ENCODE assay signal across 17 cellular contexts in the genomic region with DNA sequence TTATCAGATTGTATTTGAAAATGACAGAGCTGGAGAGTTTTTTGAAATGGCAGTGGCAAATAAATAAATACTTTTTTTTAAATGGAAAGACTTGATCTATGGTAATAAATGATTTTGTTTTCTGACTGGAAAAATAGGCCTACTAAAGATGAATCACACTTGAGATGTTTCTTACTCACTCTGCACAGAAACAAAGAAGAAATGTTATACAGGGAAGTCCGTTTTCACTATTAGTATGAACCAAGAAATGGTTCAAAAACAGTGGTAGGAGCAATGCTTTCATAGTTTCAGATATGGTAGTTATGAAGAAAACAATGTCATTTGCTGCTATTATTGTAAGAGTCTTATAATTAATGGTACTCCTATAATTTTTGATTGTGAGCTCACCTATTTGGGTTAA. TPM values are rescaled to one million over a fixed set of nuclear protein-coding genes. Genes with fewer than 3 reads are reported as not detected.
DNase-seq lines count a peak whose midpoint lies in the region; ATAC-seq, FAIRE-seq and TF ChIP-seq lines count a peak whose summit lies in the region.
"Had no signal": no experiment of that assay in that cellular context is flagged by ENCODE, and none has a peak within 500 bp of the region (broad histone marks: within the 10 kb centered on the region; RNA-seq: fewer than 3 reads in every experiment).

No MANE protein-coding gene starts in this region.

- H3K36me3 Mint-ChIP-seq in activated naive CD4-positive, alpha-beta T cell treated with anti-CD3 and anti-CD28 coated beads, Interleukin-2, amount 50 U/mL, for 24 hours = peaks cover 42% of the 10 kb centered on the region
- peaks cover 87% of the 10 kb centered on the region for H3K36me3 Mint-ChIP-seq in activated CD4-positive, alpha-beta memory T cell treated with anti-CD3 and anti-CD28 coated beads, Interleukin-2, amount 10 ng/mL, durations not matched to agents 7 days and 5 days (ENCODE audit: low read depth)
- peaks cover 52% of the 10 kb centered on the region for H3K36me3 Mint-ChIP-seq in stimulated activated naive CD8-positive, alpha-beta T cell treated with anti-CD3 and anti-CD28 coated beads, Interleukin-15, Interleukin-2, amounts not matched to agents 100 ng/mL and 50 ng/mL, for 24 hours (ENCODE audit: low read depth)
- H3K36me3 Mint-ChIP-seq: neural progenitor cell had no signal

- intact Hi-C loops in kidney (cut with DNase I) = no loop called here

- no peaks in the 10 kb centered on the region for H3K9me3 ChIP-seq in kidney (ENCODE audit: control insufficient read depth in 1 of 2, low read length in 2 of 2)
- H3K9me3 ChIP-seq: gastrocnemius medialis had no signal

- no peaks in the 10 kb centered on the region for H3K4me1 ChIP-seq in kidney (ENCODE audit: control insufficient read depth in 1 of 2, insufficient read depth in 1 of 2, low read depth in 1 of 2, low read length in 2 of 2)

- peaks cover 7% of the 10 kb centered on the region for H3K9me3 Mint-ChIP-seq in activated naive CD4-positive, alpha-beta T cell treated with anti-CD3 and anti-CD28 coated beads, Interleukin-2, amount 50 U/mL, for 24 hours
- H3K9me3 Mint-ChIP-seq in activated CD4-positive, alpha-beta memory T cell treated with anti-CD3 and anti-CD28 coated beads, Interleukin-2, amount 10 ng/mL, durations not matched to agents 7 days and 5 days = peaks cover 2% of the 10 kb centered on the region
- H3K9me3 Mint-ChIP-seq in stimulated activated naive CD8-positive, alpha-beta T cell treated with anti-CD3 and anti-CD28 coated beads, Interleukin-15, Interleukin-2, amounts not matched to agents 100 ng/mL and 50 ng/mL, for 24 hours = no peaks in the 10 kb centered on the region
- H3K9me3 Mint-ChIP-seq: neural progenitor cell had no signal

- H3K4me3 Mint-ChIP-seq in activated naive CD4-positive, alpha-beta T cell treated with anti-CD3 and anti-CD28 coated beads, Interleukin-2, amount 50 U/mL, for 24 hours = peak overlapping the region; percentile 66
- no peak overlapping the region for H3K4me3 Mint-ChIP-seq in activated CD4-positive, alpha-beta memory T cell treated with anti-CD3 and anti-CD28 coated beads, Interleukin-2, amount 10 ng/mL, durations not matched to agents 7 days and 5 days
- H3K4me3 Mint-ChIP-seq in stimulated activated naive CD8-positive, alpha-beta T cell treated with anti-CD3 and anti-CD28 coated beads, Interleukin-15, Interleukin-2, amounts not matched to agents 100 ng/mL and 50 ng/mL, for 24 hours = peak overlapping the region; percentile 47
- H3K4me3 Mint-ChIP-seq: neural progenitor cell had no signal

- ATAC-seq in HG02798 (IDR thresholded peaks at IDR 0.05; ENCODE audit: poor library complexity, unreplicated experiment) = peak; percentile 57
- ATAC-seq: gastrocnemius medialis, left colon had no signal

- CTCF ChIA-PET in activated CD4-positive, alpha-beta memory T cell treated with anti-CD3 and anti-CD28 coated beads, Interleukin-2, amount 10 ng/mL, durations not matched to agents 7 days and 5 days (lab: Charles Lee) = interaction anchor here (0.7 to 1.7 kb wide), 2 partner anchors 15 to 16 kb away, joined by 3 to 5 read pairs; no protein-coding TSS in a partner anchor

- no peak overlapping the region for H3K4me3 ChIP-seq in kidney (ENCODE audit: low read length in 2 of 2)
- H3K4me3 ChIP-seq: gastrocnemius medialis, neural progenitor cell, smooth muscle cell had no signal

- peaks cover 94% of the 10 kb centered on the region for H3K4me1 Mint-ChIP-seq in activated naive CD4-positive, alpha-beta T cell treated with anti-CD3 and anti-CD28 coated beads, Interleukin-2, amount 50 U/mL, for 24 hours
- H3K4me1 Mint-ChIP-seq in activated CD4-positive, alpha-beta memory T cell treated with anti-CD3 and anti-CD28 coated beads, Interleukin-2, amount 10 ng/mL, durations not matched to agents 7 days and 5 days = peaks cover 97% of the 10 kb centered on the region
- peaks cover 100% of the 10 kb centered on the region for H3K4me1 Mint-ChIP-seq in stimulated activated naive CD8-positive, alpha-beta T cell treated with anti-CD3 and anti-CD28 coated beads, Interleukin-15, Interleukin-2, amounts not matched to agents 100 ng/mL and 50 ng/mL, for 24 hours (ENCODE audit: low read depth)

- no peaks in the 10 kb centered on the region for H3K27me3 Mint-ChIP-seq in activated naive CD4-positive, alpha-beta T cell treated with anti-CD3 and anti-CD28 coated beads, Interleukin-2, amount 50 U/mL, for 24 hours
- no peaks in the 10 kb centered on the region for H3K27me3 Mint-ChIP-seq in activated CD4-positive, alpha-beta memory T cell treated with anti-CD3 and anti-CD28 coated beads, Interleukin-2, amount 10 ng/mL, durations not matched to agents 7 days and 5 days
- H3K27me3 Mint-ChIP-seq in stimulated activated naive CD8-positive, alpha-beta T cell treated with anti-CD3 and anti-CD28 coated beads, Interleukin-15, Interleukin-2, amounts not matched to agents 100 ng/mL and 50 ng/mL, for 24 hours = no peaks in the 10 kb centered on the region

- POLR2A ChIA-PET in activated CD4-positive, alpha-beta memory T cell treated with anti-CD3 and anti-CD28 coated beads, Interleukin-2, amount 10 ng/mL, durations not matched to agents 7 days and 5 days (lab: Charles Lee) = interaction anchor here (0.8 to 17.0 kb wide), 4 partner anchors 12 to 74 kb away, joined by 3 to 859 read pairs (median 53); a partner anchor contains a TSS

- H3K27ac Mint-ChIP-seq in activated naive CD4-positive, alpha-beta T cell treated with anti-CD3 and anti-CD28 coated beads, Interleukin-2, amount 50 U/mL, for 24 hours = peak overlapping the region; percentile 99
- H3K27ac Mint-ChIP-seq in activated CD4-positive, alpha-beta memory T cell treated with anti-CD3 and anti-CD28 coated beads, Interleukin-2, amount 10 ng/mL, durations not matched to agents 7 days and 5 days = peak overlapping the region; percentile 95
- peak overlapping the region; percentile 100 for H3K27ac Mint-ChIP-seq in stimulated activated naive CD8-positive, alpha-beta T cell treated with anti-CD3 and anti-CD28 coated beads, Interleukin-15, Interleukin-2, amounts not matched to agents 100 ng/mL and 50 ng/mL, for 24 hours
- H3K27ac Mint-ChIP-seq: neural progenitor cell had no signal

- no peak for DNase-seq in activated naive CD4-positive, alpha-beta T cell (lab: John Stamatoyannopoulos, UW)
- no peak for DNase-seq in activated CD4-positive, alpha-beta memory T cell treated with anti-CD3 and anti-CD28 coated beads, Interleukin-2, amount 10 ng/mL, durations not matched to agents 7 days and 5 days
- DNase-seq in effector CD8-positive, alpha-beta T cell (lab: John Stamatoyannopoulos, UW) = no peak
- no peak for DNase-seq in kidney
- DNase-seq in D341Med (ENCODE audit: low spot score) = no peak
- DNase-seq: dermis blood vessel endothelial cell, EL, gastrocnemius medialis, left colon, NCI-H226 had no signal

- no peak overlapping the region for H3K27ac ChIP-seq in kidney (ENCODE audit: low read depth in 2 of 2, low read length in 2 of 2)
- H3K27ac ChIP-seq: gastrocnemius medialis, neural progenitor cell, RWPE1 had no signal

- no peak for TF ChIP-seq CTCF in kidney (IDR thresholded peaks at IDR 0.05; ENCODE audit: borderline replicate concordance, extremely low read depth, insufficient read depth)

- no peak overlapping the region for H3K9ac ChIP-seq in kidney (ENCODE audit: low read length in 2 of 2)
- H3K9ac ChIP-seq: neural progenitor cell had no signal

- no peaks in the 10 kb centered on the region for H3K36me3 ChIP-seq in kidney (ENCODE audit: control insufficient read depth in 1 of 2, insufficient read depth in 2 of 2, low read length in 2 of 2)
- H3K36me3 ChIP-seq: gastrocnemius medialis, neural progenitor cell had no signal

- FAIRE-seq in kidney (lab: Jason Lieb, UNC) = no peak

RNA-seq across cellular contexts. Expression of a gene that starts 30.9 kb away (rescaled TPM):
- total RNA-seq in activated CD4-positive, alpha-beta memory T cell treated with anti-CD3 and anti-CD28 coated beads, Interleukin-2, amount 10 ng/mL, durations not matched to agents 7 days and 5 days = 100 to 1,000 TPM; 194 to 205 TPM
- 4.7 TPM for total RNA-seq in kidney
- polyA plus RNA-seq in kidney (ENCODE audit: insufficient read depth, low read depth, low replicate concordance) = 0.37 TPM
- total RNA-seq: H4, smooth muscle cell had no signal
- polyA plus RNA-seq: smooth muscle cell had no signal

Comparison
In these comparisons a context has a peak if more than half of its experiments do, and no peak if none do; other contexts are left out.
1. RNA of a gene that starts 30.9 kb away (total RNA-seq): 194 to 205 TPM in activated CD4-positive, alpha-beta memory T cell treated with anti-CD3 and anti-CD28 coated beads, Interleukin-2, amount 10 ng/mL, durations not matched to agents 7 days and 5 days; 4.7 TPM in kidney (single experiment); every median in the first group is over 10 times any median in the second.
2. Peak in every context shown above with its lines, with median percentiles within 50 percentile points of each other: H3K27ac Mint-ChIP-seq.